ENCODE assay signal across 32 cellular contexts in the genomic region with DNA sequence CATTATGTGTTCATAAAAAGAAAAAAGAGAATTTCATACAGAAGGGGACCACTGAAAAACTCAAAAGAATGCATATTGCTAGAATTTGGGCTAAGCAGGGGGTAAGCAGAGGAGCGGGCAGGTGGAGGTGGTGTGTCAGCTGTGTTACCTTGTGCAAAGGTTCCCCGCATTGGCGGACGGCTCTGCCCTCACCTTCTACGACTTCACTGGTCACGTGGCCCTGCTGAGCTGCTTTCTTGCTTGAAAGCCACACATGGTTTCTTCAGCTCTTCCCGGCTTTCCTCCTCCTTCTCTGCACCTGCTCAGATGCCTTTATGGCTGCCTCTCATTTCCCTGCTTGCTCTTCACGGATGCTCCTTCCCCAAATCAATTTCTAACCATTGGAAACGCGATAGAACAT.
"Had no signal": no experiment of that assay in that cellular context is flagged by ENCODE, and none has a peak within 500 bp of the region (broad histone marks: within the 10 kb centered on the region; RNA-seq: fewer than 3 reads in every experiment).

No MANE protein-coding gene starts in this region.

- H3K36me3 ChIP-seq: breast epithelium had no signal

- H3K4me1 Mint-ChIP-seq: activated CD4-positive, alpha-beta memory T cell treated with anti-CD3 and anti-CD28 coated beads, Interleukin-2, amount 10 ng/mL, durations not matched to agents 7 days and 5 days; activated CD4-positive, alpha-beta T cell treated with anti-CD3 and anti-CD28 coated beads, Interleukin-2, amount 10 ng/mL, durations not matched to agents 7 days and 5 days; activated naive CD4-positive, alpha-beta T cell treated with anti-CD3 and anti-CD28 coated beads, Interleukin-2, amount 10 ng/mL, durations not matched to agents 7 days and 5 days; central memory CD8-positive, alpha-beta T cell; natural killer cell; WTC11 had no signal

- H3K27ac Mint-ChIP-seq: activated CD4-positive, alpha-beta memory T cell treated with anti-CD3 and anti-CD28 coated beads, Interleukin-2, amount 10 ng/mL, durations not matched to agents 7 days and 5 days; activated CD4-positive, alpha-beta T cell treated with anti-CD3 and anti-CD28 coated beads, Interleukin-2, amount 10 ng/mL, durations not matched to agents 7 days and 5 days; activated naive CD4-positive, alpha-beta T cell treated with anti-CD3 and anti-CD28 coated beads, Interleukin-2, amount 10 ng/mL, durations not matched to agents 7 days and 5 days; activated naive CD8-positive, alpha-beta T cell treated with anti-CD3 and anti-CD28 coated beads, Interleukin-2, amount 10 ng/mL, durations not matched to agents 7 days and 5 days; activated T-cell treated with anti-CD3 and anti-CD28 coated beads, Interleukin-2, amount 50 U/mL, for 24 hours; natural killer cell; stimulated activated naive B cell treated with anti-CD40 and anti-IgM and Interleukin-4, amounts not matched to agents 10 μg/mL and 1 μg/mL and 100 μg/mL, for 72 hours; WTC11 had no signal

- DNase-seq: activated CD4-positive, alpha-beta memory T cell treated with anti-CD3 and anti-CD28 coated beads, Interleukin-2, amount 10 ng/mL, durations not matched to agents 7 days and 5 days; activated CD4-positive, alpha-beta T cell treated with anti-CD3 and anti-CD28 coated beads for 1 hour; activated CD4-positive, alpha-beta T cell treated with anti-CD3 and anti-CD28 coated beads, Interleukin-2, amount 10 ng/mL, durations not matched to agents 7 days and 5 days; activated CD8-positive, alpha-beta memory T cell treated with anti-CD3 and anti-CD28 coated beads, Interleukin-2, amount 50 U/mL, for 48 hours; activated gamma-delta T cell; activated naive CD4-positive, alpha-beta T cell treated with anti-CD3 and anti-CD28 coated beads, Interleukin-2, amount 10 ng/mL, durations not matched to agents 7 days and 5 days; activated naive CD8-positive, alpha-beta T cell treated with anti-CD3 and anti-CD28 coated beads, Interleukin-2, amount 10 ng/mL, durations not matched to agents 7 days and 5 days; activated T-cell treated with anti-CD3 and anti-CD28 coated beads, Interleukin-2, amount 50 U/mL, for 24 hours; effector CD4-positive, alpha-beta T cell; head of caudate nucleus; kidney; left colon; mammary epithelial cell; midbrain; natural killer cell; small intestine; stimulated activated CD4-positive, alpha-beta T cell treated with anti-CD3 and anti-CD28 coated beads, Interleukin-1b, Interleukin-23, amount 100 ng/mL, for 48 hours; stimulated activated CD4-positive, alpha-beta T cell treated with anti-CD3 and anti-CD28 coated beads, Interleukin-4, amount 100 ng/mL, for 4 hours; stimulated activated CD8-positive, alpha-beta memory T cell treated with anti-CD3 and anti-CD28 coated beads, Interleukin-4, amount 100 ng/mL, for 48 hours; stimulated activated naive B cell treated with anti-CD40 and anti-IgM and Interleukin-4, amounts not matched to agents 10 μg/mL and 1 μg/mL and 100 μg/mL, for 72 hours; stomach; T-helper 2 cell; upper lobe of left lung had no signal

- H3K4me3 Mint-ChIP-seq: activated CD4-positive, alpha-beta memory T cell treated with anti-CD3 and anti-CD28 coated beads, Interleukin-2, amount 10 ng/mL, durations not matched to agents 7 days and 5 days; activated CD4-positive, alpha-beta T cell treated with anti-CD3 and anti-CD28 coated beads, Interleukin-2, amount 10 ng/mL, durations not matched to agents 7 days and 5 days; activated naive CD4-positive, alpha-beta T cell treated with anti-CD3 and anti-CD28 coated beads, Interleukin-2, amount 10 ng/mL, durations not matched to agents 7 days and 5 days; activated naive CD8-positive, alpha-beta T cell treated with anti-CD3 and anti-CD28 coated beads, Interleukin-2, amount 10 ng/mL, durations not matched to agents 7 days and 5 days; activated T-cell treated with anti-CD3 and anti-CD28 coated beads, Interleukin-2, amount 50 U/mL, for 24 hours; central memory CD8-positive, alpha-beta T cell; natural killer cell; stimulated activated naive B cell treated with anti-CD40 and anti-IgM and Interleukin-4, amounts not matched to agents 10 μg/mL and 1 μg/mL and 100 μg/mL, for 72 hours; WTC11 had no signal

- H3K9me3 Mint-ChIP-seq: activated CD4-positive, alpha-beta memory T cell treated with anti-CD3 and anti-CD28 coated beads, Interleukin-2, amount 10 ng/mL, durations not matched to agents 7 days and 5 days; activated CD4-positive, alpha-beta T cell treated with anti-CD3 and anti-CD28 coated beads, Interleukin-2, amount 10 ng/mL, durations not matched to agents 7 days and 5 days; activated naive CD4-positive, alpha-beta T cell treated with anti-CD3 and anti-CD28 coated beads, Interleukin-2, amount 10 ng/mL, durations not matched to agents 7 days and 5 days; activated T-cell treated with anti-CD3 and anti-CD28 coated beads, Interleukin-2, amount 50 U/mL, for 24 hours; central memory CD8-positive, alpha-beta T cell; natural killer cell; WTC11 had no signal

- H3K27me3 ChIP-seq: breast epithelium, gastroesophageal sphincter, neutrophil, stomach, thyroid gland, upper lobe of left lung had no signal

- H3K27me3 Mint-ChIP-seq: activated CD4-positive, alpha-beta memory T cell treated with anti-CD3 and anti-CD28 coated beads, Interleukin-2, amount 10 ng/mL, durations not matched to agents 7 days and 5 days; activated CD4-positive, alpha-beta T cell treated with anti-CD3 and anti-CD28 coated beads, Interleukin-2, amount 10 ng/mL, durations not matched to agents 7 days and 5 days; activated naive CD4-positive, alpha-beta T cell treated with anti-CD3 and anti-CD28 coated beads, Interleukin-2, amount 10 ng/mL, durations not matched to agents 7 days and 5 days; activated naive CD8-positive, alpha-beta T cell treated with anti-CD3 and anti-CD28 coated beads, Interleukin-2, amount 10 ng/mL, durations not matched to agents 7 days and 5 days; activated T-cell treated with anti-CD3 and anti-CD28 coated beads, Interleukin-2, amount 50 U/mL, for 24 hours; central memory CD8-positive, alpha-beta T cell; stimulated activated naive B cell treated with anti-CD40 and anti-IgM and Interleukin-4, amounts not matched to agents 10 μg/mL and 1 μg/mL and 100 μg/mL, for 72 hours had no signal

- H3K27ac ChIP-seq: breast epithelium, gastroesophageal sphincter, neutrophil, stomach, thyroid gland, upper lobe of left lung had no signal

- FAIRE-seq: colon, endometrium, kidney, small intestine had no signal

- ATAC-seq: gastroesophageal sphincter; left colon; natural killer cell; sciatic nerve; stimulated activated naive B cell treated with anti-CD40 and anti-IgM and Interleukin-4, amounts not matched to agents 10 μg/mL and 1 μg/mL and 100 μg/mL, for 72 hours had no signal

- H3K36me3 Mint-ChIP-seq: natural killer cell had no signal

- H3K4me3 ChIP-seq: breast epithelium, gastroesophageal sphincter, stomach, thyroid gland, upper lobe of left lung had no signal

- H3K4me1 ChIP-seq: breast epithelium had no signal

- H3K9me3 ChIP-seq: breast epithelium, gastroesophageal sphincter, neutrophil, stomach, thyroid gland, upper lobe of left lung had no signal
